10 cellular contexts compared by ENCODE assay signal in genomic region chr10:28382520-28383269, GRCh38.
DNase-seq lines count a peak whose midpoint lies in the region; ATAC-seq and TF ChIP-seq lines count a peak whose summit lies in the region.
"Had no signal": no experiment of that assay in that cellular context is flagged by ENCODE, and none has a peak within 500 bp of the region (broad histone marks: within the 10 kb centered on the region; RNA-seq: fewer than 3 reads in every experiment).

No MANE protein-coding gene starts in this region.

- H3K4me1 ChIP-seq in mesenchymal stem cell (ENCODE audit: control insufficient read depth, insufficient read depth, low read depth, low read length), result peaks cover 2% of the 10 kb centered on the region
- peaks cover 0 to 2% of the 10 kb centered on the region in 2 donors for H3K4me1 ChIP-seq in ascending aorta

- H2BK15ac ChIP-seq in mesenchymal stem cell (ENCODE audit: low read depth, poor library complexity, severe bottlenecking), result no peak overlapping the region

- ATAC-seq in GM21390 (IDR thresholded peaks at IDR 0.05; ENCODE audit: unreplicated experiment), result no peak

- H3K18ac ChIP-seq in mesenchymal stem cell (ENCODE audit: low read depth in 1 of 2, low read length in 2 of 2), result no peak overlapping the region

- no peak for TF ChIP-seq CTCF in AG10803 (conservative IDR thresholded peaks at IDR 0.05; ENCODE audit: low read length)
- TF ChIP-seq CTCF in choroid plexus epithelial cell (conservative IDR thresholded peaks at IDR 0.05; ENCODE audit: low read depth, low read length), result no peak
- TF ChIP-seq CTCF in ascending aorta (IDR thresholded peaks at IDR 0.05), result no peak

- DNase-seq in AG10803 (ENCODE audit: low read depth) (peak; percentile 60), LHCN-M2 (ENCODE audit: low read depth) (peak; percentile 33), choroid plexus epithelial cell (ENCODE audit: low read depth) (peak; percentile 18), mesenchymal stem cell (peak; percentile 22), G401 (ENCODE audit: low spot score) (no peak), ascending aorta (ENCODE audit: low spot score in 2 of 2) (no peak), GM19238 (ENCODE audit: insufficient read length, low spot score) (no peak)

- H3K23ac ChIP-seq in mesenchymal stem cell (ENCODE audit: low read length in 2 of 2), result no peak overlapping the region

- H2BK120ac ChIP-seq in mesenchymal stem cell (ENCODE audit: low read depth, low read length), result no peak overlapping the region

- no peak overlapping the region for H3K4ac ChIP-seq in mesenchymal stem cell (ENCODE audit: low read depth in 1 of 2, low read length in 2 of 2)

- H2BK12ac ChIP-seq in mesenchymal stem cell (ENCODE audit: low read length in 2 of 2), result no peak overlapping the region

- H3K27ac ChIP-seq in mesenchymal stem cell (ENCODE audit: low read length, poor library complexity, severe bottlenecking) (no peak overlapping the region), ascending aorta (no peak overlapping the region)
- H3K27ac ChIP-seq: dorsolateral prefrontal cortex, suprapubic skin had no signal

- no peak overlapping the region for H4K8ac ChIP-seq in mesenchymal stem cell (ENCODE audit: low read length)

- H2AFZ ChIP-seq in mesenchymal stem cell (ENCODE audit: low read depth, low read length), result no peak overlapping the region

- H3K27me3 ChIP-seq in mesenchymal stem cell (ENCODE audit: control insufficient read depth in 1 of 2, insufficient read depth in 1 of 2, low read length in 2 of 2) (peaks cover 16 to 33% of the 10 kb centered on the region in 2 experiments), ascending aorta (no peaks in the 10 kb centered on the region)
- H3K27me3 ChIP-seq: suprapubic skin had no signal

- H3K9ac ChIP-seq in mesenchymal stem cell (ENCODE audit: low read length), result peak overlapping the region; percentile 51

- no peak overlapping the region for H3K4me2 ChIP-seq in mesenchymal stem cell (ENCODE audit: low read length, poor library complexity, severe bottlenecking)

- H3K9me3 ChIP-seq in mesenchymal stem cell (ENCODE audit: control insufficient read depth, low read length), result no peaks in the 10 kb centered on the region
- no peaks in the 10 kb centered on the region for H3K9me3 ChIP-seq in ascending aorta
- H3K9me3 ChIP-seq: suprapubic skin had no signal

- no peak overlapping the region for H2BK5ac ChIP-seq in mesenchymal stem cell (ENCODE audit: low read depth, low read length, poor library complexity, severe bottlenecking)

- in situ Hi-C loops in G401 (cut with HindIII; ENCODE audit: low sequenced_read_pairs), result no loop called here

- H2AK5ac ChIP-seq in mesenchymal stem cell (ENCODE audit: low read length, severe bottlenecking), result no peak overlapping the region

- no peaks in the 10 kb centered on the region for H3K79me1 ChIP-seq in mesenchymal stem cell (replicated peaks; ENCODE audit: low read length, poor library complexity, severe bottlenecking)

- intact Hi-C loops in ascending aorta (cut with DNase I), result loop anchor here (1.0 to 10.0 kb wide), 5 partner anchors 80 to 640 kb away; no protein-coding TSS in a partner anchor

- 82% methylated on average over 10 of the region's 13 CpGs for WGBS in mesenchymal stem cell

- no peaks in the 10 kb centered on the region for H3K36me3 ChIP-seq in mesenchymal stem cell (ENCODE audit: control insufficient read depth in 1 of 2, insufficient read depth in 2 of 2, low read depth in 1 of 2, low read length in 2 of 2)
- H3K36me3 ChIP-seq in ascending aorta, result no peaks in the 10 kb centered on the region
- H3K36me3 ChIP-seq: suprapubic skin had no signal

- H4K91ac ChIP-seq in mesenchymal stem cell (ENCODE audit: low read length), result no peak overlapping the region

- H3K14ac ChIP-seq in mesenchymal stem cell (ENCODE audit: low read length in 2 of 2), result no peak overlapping the region

- no peak overlapping the region for H3K4me3 ChIP-seq in AG10803 (ENCODE audit: low read length)
- no peak overlapping the region for H3K4me3 ChIP-seq in choroid plexus epithelial cell (ENCODE audit: low read depth, low read length)
- no peak overlapping the region for H3K4me3 ChIP-seq in mesenchymal stem cell (ENCODE audit: insufficient read depth in 1 of 2, low read depth in 1 of 2, low read length in 2 of 2)
- H3K4me3 ChIP-seq in ascending aorta, result no peak overlapping the region
- H3K4me3 ChIP-seq: dorsolateral prefrontal cortex, suprapubic skin had no signal

Comparison
In these comparisons a context has a peak if more than half of its experiments do, and no peak if none do; other contexts are left out.
1. DNase-seq: peak in AG10803 (single experiment), LHCN-M2 (single experiment), choroid plexus epithelial cell (single experiment) and mesenchymal stem cell (single experiment); none in G401 (single experiment), ascending aorta (0 of 2) and GM19238 (single experiment).